21 cellular contexts compared by ENCODE assay signal in the genomic region with DNA sequence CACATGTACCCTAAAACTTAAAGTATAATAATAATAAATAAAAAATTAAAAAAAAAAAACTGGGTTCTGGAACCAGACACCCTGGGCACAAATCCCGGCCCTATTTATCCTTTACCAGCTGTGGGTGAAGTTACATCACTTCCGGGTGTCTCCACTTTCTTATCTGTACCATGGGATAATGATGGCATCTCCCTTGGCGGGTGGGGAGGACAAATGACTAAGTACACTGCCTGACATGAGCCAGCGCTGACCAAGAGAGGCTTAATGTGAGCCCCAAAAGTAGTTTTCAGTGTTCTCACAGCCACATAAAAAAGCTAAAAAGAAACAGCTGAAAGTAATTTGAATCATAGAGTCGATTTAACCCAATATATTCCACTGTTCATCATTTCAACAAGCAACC.
DNase-seq lines count a peak whose midpoint lies in the region; ATAC-seq and TF ChIP-seq lines count a peak whose summit lies in the region.
"Had no signal": no experiment of that assay in that cellular context is flagged by ENCODE, and none has a peak within 500 bp of the region (broad histone marks: within the 10 kb centered on the region; RNA-seq: fewer than 3 reads in every experiment).

No MANE protein-coding gene starts in this region.

- peaks cover 42% of the 10 kb centered on the region for H3K79me2 ChIP-seq in GM23248 (ENCODE audit: insufficient read depth)

- no peak overlapping the region for H3K27ac ChIP-seq in GM23248
- H3K27ac ChIP-seq: BLaER1 treated with 17β-estradiol and CSF1 and Interleukin-3, amounts not matched to agents 10 nM and 100 nM had no signal

- in situ Hi-C loops in GM23248 (cut with MboI): loop anchor here (10.0 to 25.0 kb wide), 7 partner anchors 583 to 1908 kb away; no protein-coding TSS in a partner anchor

- no peaks in the 10 kb centered on the region for H3K27me3 ChIP-seq in GM23248 (replicated peaks; ENCODE audit: insufficient read depth)
- H3K27me3 ChIP-seq: BLaER1 treated with 17β-estradiol and CSF1 and Interleukin-3, amounts not matched to agents 10 nM and 100 nM had no signal

- CTCF ChIA-PET in activated CD4-positive, alpha-beta T cell treated with anti-CD3 and anti-CD28 coated beads for 36 hours (lab: Charles Lee): interaction anchor here (0.9 to 1.5 kb wide), 2 partner anchors 11 to 14 kb away, joined by 3 to 4 read pairs; no protein-coding TSS in a partner anchor

- H3K9me3 ChIP-seq in GM23248 (ENCODE audit: low read depth): no peaks in the 10 kb centered on the region
- H3K9me3 ChIP-seq: SK-N-SH had no signal

- intact Hi-C loops in left colon (cut with DNase I, micrococcal nuclease): loop anchor here in 1 of 2 donors (10.0 kb wide), 2 partner anchors 1071 to 1781 kb away; no protein-coding TSS in a partner anchor
- intact Hi-C loops in activated CD4-positive, alpha-beta T cell treated with anti-CD3 and anti-CD28 coated beads for 36 hours (cut with DNase I, micrococcal nuclease): loop anchor here in 1 of 2 experiments (10.0 kb wide), 1 partner anchor 1071 kb away; no protein-coding TSS in a partner anchor

- H3K9ac ChIP-seq in GM23248: no peak overlapping the region
- H3K9ac ChIP-seq: BLaER1 treated with 17β-estradiol and CSF1 and Interleukin-3, amounts not matched to agents 10 nM and 100 nM; SK-N-SH had no signal

- peaks cover 3% of the 10 kb centered on the region for H3K4me1 Mint-ChIP-seq in activated CD4-positive, alpha-beta T cell treated with anti-CD3 and anti-CD28 coated beads for 36 hours
- H3K4me1 Mint-ChIP-seq: GM23338 had no signal

- H3K36me3 Mint-ChIP-seq in activated CD4-positive, alpha-beta T cell treated with anti-CD3 and anti-CD28 coated beads for 36 hours (ENCODE audit: low read depth): no peaks in the 10 kb centered on the region
- H3K36me3 Mint-ChIP-seq: CD8-positive, alpha-beta T cell had no signal

- H3K27ac Mint-ChIP-seq in activated CD4-positive, alpha-beta T cell treated with anti-CD3 and anti-CD28 coated beads for 36 hours: no peak overlapping the region
- H3K27ac Mint-ChIP-seq: CD8-positive, alpha-beta T cell; GM23338 had no signal

- H3K4me3 ChIP-seq in GM23248: no peak overlapping the region
- no peak overlapping the region for H3K4me3 ChIP-seq in epithelial cell of esophagus (ENCODE audit: low read length)
- H3K4me3 ChIP-seq: BLaER1 treated with 17β-estradiol and CSF1 and Interleukin-3, amounts not matched to agents 10 nM and 100 nM; GM23338 had no signal

- no peaks in the 10 kb centered on the region for H3K9me3 Mint-ChIP-seq in activated CD4-positive, alpha-beta T cell treated with anti-CD3 and anti-CD28 coated beads for 36 hours (ENCODE audit: low read depth)
- H3K9me3 Mint-ChIP-seq: CD8-positive, alpha-beta T cell had no signal

- no peak overlapping the region; the same call in 1 of the 2 replicates for H2AFZ ChIP-seq in GM23248
- H2AFZ ChIP-seq: GM23338 had no signal

- H3K4me3 Mint-ChIP-seq in activated CD4-positive, alpha-beta T cell treated with anti-CD3 and anti-CD28 coated beads for 36 hours: no peak overlapping the region
- H3K4me3 Mint-ChIP-seq: CD8-positive, alpha-beta T cell; GM23338 had no signal

- TF ChIP-seq CTCF in epithelial cell of esophagus (IDR thresholded peaks at IDR 0.05; ENCODE audit: insufficient read depth, low read depth, low read length, missing control alignments): no peak

- 3 to 5% methylated on average over 5 of the region's 5 CpGs for WGBS in GM23248 (ENCODE audit: low coverage in 1 of 2, low lambda C conversion rate in 2 of 2, missing lambda C conversion rate in 2 of 2), 2 experiments

- H3K9me2 ChIP-seq in GM23248 (ENCODE audit: insufficient read depth): no peaks in the 10 kb centered on the region
- H3K9me2 ChIP-seq: SK-N-SH had no signal

- H3K4me1 ChIP-seq in GM23248 (ENCODE audit: insufficient read depth): no peaks in the 10 kb centered on the region; the same call in 1 of the 2 replicates
- H3K4me1 ChIP-seq: BLaER1 treated with 17β-estradiol and CSF1 and Interleukin-3, amounts not matched to agents 10 nM and 100 nM had no signal

- no peaks in the 10 kb centered on the region for H3K36me3 ChIP-seq in GM23248 (ENCODE audit: low read depth)
- H3K36me3 ChIP-seq: BLaER1 treated with 17β-estradiol and CSF1 and Interleukin-3, amounts not matched to agents 10 nM and 100 nM had no signal

- no peak overlapping the region for H3K4me2 ChIP-seq in GM23248 (ENCODE audit: unreplicated experiment)
- H3K4me2 ChIP-seq: BLaER1 treated with 17β-estradiol and CSF1 and Interleukin-3, amounts not matched to agents 10 nM and 100 nM; GM23338; SK-N-SH had no signal

- H4K20me1 ChIP-seq in GM23248 (ENCODE audit: insufficient read depth): no peaks in the 10 kb centered on the region
- H4K20me1 ChIP-seq: BLaER1 treated with 17β-estradiol and CSF1 and Interleukin-3, amounts not matched to agents 10 nM and 100 nM had no signal

- DNase-seq in AG08395 (ENCODE audit: low spot score) (peak; percentile 46), GM23248 (peak; percentile 79), epithelial cell of esophagus (ENCODE audit: low read depth) (peak; percentile 22), left colon (no peak), SIG-M5 (lab: John Stamatoyannopoulos, UW) (no peak), retina (no peak)
- no peak for DNase-seq in activated effector memory CD4-positive, alpha-beta T cell treated with Interleukin-2 at 50 U/mL for 16 hours
- DNase-seq in activated CD4-positive, alpha-beta T cell treated with anti-CD3 and anti-CD28 coated beads for 36 hours: no peak
- DNase-seq: 8988T; CD8-positive, alpha-beta T cell; DMS53; HCEC 1CT; NCI-H1105 treated with DMSO at 0.1 percent for 48 hours; NCI-H1694; NCI-H226; NCI-H524; NCI-H82; SHP77; SK-N-SH had no signal

- POLR2A ChIA-PET in activated CD4-positive, alpha-beta T cell treated with anti-CD3 and anti-CD28 coated beads for 36 hours (lab: Charles Lee): no interaction called here

- peaks cover 4% of the 10 kb centered on the region; the same call in 1 of the 2 replicates for H3F3A ChIP-seq in GM23248 (ENCODE audit: insufficient read depth)

- peak; percentile 33 for ATAC-seq in left colon
- no peak for ATAC-seq in activated CD4-positive, alpha-beta T cell treated with anti-CD3 and anti-CD28 coated beads for 36 hours
- ATAC-seq: CD8-positive, alpha-beta T cell; GM23338 had no signal

- peaks cover 15% of the 10 kb centered on the region for H3K27me3 Mint-ChIP-seq in activated CD4-positive, alpha-beta T cell treated with anti-CD3 and anti-CD28 coated beads for 36 hours

Comparison
In these comparisons a context has a peak if more than half of its experiments do, and no peak if none do; other contexts are left out.
1. DNase-seq: peak in AG08395 (single experiment), GM23248 (single experiment) and epithelial cell of esophagus (single experiment); none in left colon (0 of 2), activated effector memory CD4-positive, alpha-beta T cell treated with Interleukin-2 at 50 U/mL for 16 hours (single experiment), SIG-M5 (single experiment), retina (single experiment) and activated CD4-positive, alpha-beta T cell treated with anti-CD3 and anti-CD28 coated beads for 36 hours (single experiment).